In the genomic region with DNA sequence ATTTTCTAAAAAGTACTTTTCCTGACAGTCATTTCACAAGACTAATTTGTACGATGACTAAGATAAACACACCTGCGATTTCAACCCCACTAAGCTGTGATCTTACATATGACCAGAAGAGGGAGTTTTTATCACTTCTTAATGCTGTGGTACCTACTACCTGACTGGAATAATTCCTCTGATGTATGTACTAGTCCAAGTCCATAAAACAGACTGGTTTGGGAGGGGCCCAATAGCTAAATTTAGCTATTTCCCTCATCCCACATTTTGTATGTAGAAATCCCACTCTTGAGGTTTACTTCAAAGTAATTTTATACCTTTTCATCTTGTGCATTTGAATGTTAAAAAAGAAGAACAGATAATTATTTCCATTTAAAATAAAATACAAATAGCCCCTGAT, we compare ENCODE assay signal across 1 cellular context.
TF ChIP-seq lines count a peak whose summit lies in the region.

No MANE protein-coding gene starts in this region.

TF ChIP-seq in neural cell, 6 proteins besides CTCF, POLR2A, EP300 and RAD21:
- TF ChIP-seq, protein P1, sequence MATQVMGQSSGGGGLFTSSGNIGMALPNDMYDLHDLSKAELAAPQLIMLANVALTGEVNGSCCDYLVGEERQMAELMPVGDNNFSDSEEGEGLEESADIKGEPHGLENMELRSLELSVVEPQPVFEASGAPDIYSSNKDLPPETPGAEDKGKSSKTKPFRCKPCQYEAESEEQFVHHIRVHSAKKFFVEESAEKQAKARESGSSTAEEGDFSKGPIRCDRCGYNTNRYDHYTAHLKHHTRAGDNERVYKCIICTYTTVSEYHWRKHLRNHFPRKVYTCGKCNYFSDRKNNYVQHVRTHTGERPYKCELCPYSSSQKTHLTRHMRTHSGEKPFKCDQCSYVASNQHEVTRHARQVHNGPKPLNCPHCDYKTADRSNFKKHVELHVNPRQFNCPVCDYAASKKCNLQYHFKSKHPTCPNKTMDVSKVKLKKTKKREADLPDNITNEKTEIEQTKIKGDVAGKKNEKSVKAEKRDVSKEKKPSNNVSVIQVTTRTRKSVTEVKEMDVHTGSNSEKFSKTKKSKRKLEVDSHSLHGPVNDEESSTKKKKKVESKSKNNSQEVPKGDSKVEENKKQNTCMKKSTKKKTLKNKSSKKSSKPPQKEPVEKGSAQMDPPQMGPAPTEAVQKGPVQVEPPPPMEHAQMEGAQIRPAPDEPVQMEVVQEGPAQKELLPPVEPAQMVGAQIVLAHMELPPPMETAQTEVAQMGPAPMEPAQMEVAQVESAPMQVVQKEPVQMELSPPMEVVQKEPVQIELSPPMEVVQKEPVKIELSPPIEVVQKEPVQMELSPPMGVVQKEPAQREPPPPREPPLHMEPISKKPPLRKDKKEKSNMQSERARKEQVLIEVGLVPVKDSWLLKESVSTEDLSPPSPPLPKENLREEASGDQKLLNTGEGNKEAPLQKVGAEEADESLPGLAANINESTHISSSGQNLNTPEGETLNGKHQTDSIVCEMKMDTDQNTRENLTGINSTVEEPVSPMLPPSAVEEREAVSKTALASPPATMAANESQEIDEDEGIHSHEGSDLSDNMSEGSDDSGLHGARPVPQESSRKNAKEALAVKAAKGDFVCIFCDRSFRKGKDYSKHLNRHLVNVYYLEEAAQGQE (IDR thresholded peaks at IDR 0.05; ENCODE audit: borderline replicate concordance): no peak
- TF ChIP-seq TAF1 (IDR thresholded peaks at IDR 0.05; ENCODE audit: low read depth) (no peak), SMC3 (conservative IDR thresholded peaks at IDR 0.05; ENCODE audit: poor library complexity) (peak; percentile 65)
